Comparison of ENCODE assay signal across 10 cellular contexts in genomic region chr11:103927535-103927934, GRCh38.
A peak's percentile ranks its signal among the peaks of the same experiment; 100 is the strongest.
DNase-seq lines count a peak whose midpoint lies in the region; ATAC-seq and TF ChIP-seq lines count a peak whose summit lies in the region.
"Had no signal": no experiment of that assay in that cellular context is flagged by ENCODE, and none has a peak within 500 bp of the region (broad histone marks: within the 10 kb centered on the region; RNA-seq: fewer than 3 reads in every experiment).

No MANE protein-coding gene starts in this region.

- no peak for TF ChIP-seq POLR2A in prostate gland (IDR thresholded peaks at IDR 0.05)

- TF ChIP-seq CTCF in AG10803 (conservative IDR thresholded peaks at IDR 0.05; ENCODE audit: low read length), result peak; percentile 65
- peak; percentile 38 for TF ChIP-seq CTCF in GM20000 (IDR thresholded peaks at IDR 0.05; ENCODE audit: extremely low read depth, missing control alignments)
- TF ChIP-seq CTCF in cardiac muscle cell (IDR thresholded peaks at IDR 0.05; ENCODE audit: low read depth, low read length), result peak; percentile 42
- peak in 1 of 4 experiments; percentile 39 for TF ChIP-seq CTCF in prostate gland (IDR thresholded peaks at IDR 0.05)

- peak; percentile 58 for DNase-seq in AG10803 (ENCODE audit: low read depth)
- peak; percentile 23 for DNase-seq in GM20000 (ENCODE audit: low spot score)
- peak; percentile 23 to 67 for DNase-seq in cardiac muscle cell (ENCODE audit: low read depth in 1 of 2, low spot score in 1 of 2)
- DNase-seq in HuH-7 (ENCODE audit: low spot score), result no peak
- DNase-seq in prostate gland (ENCODE audit: low spot score), result no peak
- DNase-seq: cortex of kidney; naive thymus-derived CD8-positive, alpha-beta T cell had no signal

- H3K4me3 ChIP-seq in AG10803 (ENCODE audit: low read length), result no peak overlapping the region
- no peak overlapping the region for H3K4me3 ChIP-seq in cardiac muscle cell
- no peak overlapping the region for H3K4me3 ChIP-seq in prostate gland

- peak; percentile 74 for ATAC-seq in SK-N-SH treated with all-trans-retinoic acid at 6 μM for 48 hours
- no peak for ATAC-seq in GM19455 (IDR thresholded peaks at IDR 0.05; ENCODE audit: unreplicated experiment)
- ATAC-seq in GM19467 (IDR thresholded peaks at IDR 0.05; ENCODE audit: unreplicated experiment), result no peak
- ATAC-seq: naive thymus-derived CD8-positive, alpha-beta T cell had no signal

- H3K27ac ChIP-seq in cardiac muscle cell (peak overlapping the region; percentile 82), prostate gland (no peak overlapping the region)

- intact Hi-C loops in prostate gland (cut with DNase I), result loop anchor here (10.0 kb wide), 1 partner anchor 243 kb away; no protein-coding TSS in a partner anchor

- H3K36me3 ChIP-seq in cardiac muscle cell, result no peaks in the 10 kb centered on the region
- no peaks in the 10 kb centered on the region for H3K36me3 ChIP-seq in prostate gland

- WGBS in prostate gland, result 58% methylated on average over 2 of the region's 2 CpGs

- H3K9me3 ChIP-seq in cardiac muscle cell (ENCODE audit: low read depth) (no peaks in the 10 kb centered on the region), prostate gland (no peaks in the 10 kb centered on the region)

- peaks cover 44% of the 10 kb centered on the region for H3K4me1 ChIP-seq in cardiac muscle cell (ENCODE audit: low read depth)
- no peaks in the 10 kb centered on the region for H3K4me1 ChIP-seq in prostate gland (replicated peaks)

- no peaks in the 10 kb centered on the region for H3K27me3 ChIP-seq in cardiac muscle cell
- no peaks in the 10 kb centered on the region for H3K27me3 ChIP-seq in prostate gland (replicated peaks; ENCODE audit: insufficient read depth)

TF ChIP-seq in SK-N-SH treated with all-trans-retinoic acid at 6 μM for 48 hours, 23 proteins besides CTCF, POLR2A, EP300 and RAD21:
- TF ChIP-seq GLIS3 (CRISPR knock-in tag; IDR thresholded peaks at IDR 0.05) (no peak), ZFP3 (CRISPR knock-in tag; IDR thresholded peaks at IDR 0.05) (no peak), ZC3H10 (CRISPR knock-in tag; IDR thresholded peaks at IDR 0.05) (no peak), ZNF70 (CRISPR knock-in tag; IDR thresholded peaks at IDR 0.05) (no peak), PPARA (CRISPR knock-in tag; IDR thresholded peaks at IDR 0.05; ENCODE audit: borderline replicate concordance) (no peak), RARB (CRISPR knock-in tag; IDR thresholded peaks at IDR 0.05) (no peak), ZNF565 (CRISPR knock-in tag; conservative IDR thresholded peaks at IDR 0.05; ENCODE audit: low read depth) (no peak), SNAI2 (CRISPR knock-in tag; IDR thresholded peaks at IDR 0.05) (no peak), ARNTL (CRISPR knock-in tag; IDR thresholded peaks at IDR 0.05; ENCODE audit: borderline replicate concordance, low read depth) (no peak), ZNF8 (CRISPR knock-in tag; IDR thresholded peaks at IDR 0.05) (no peak), ZFP30 (CRISPR knock-in tag; IDR thresholded peaks at IDR 0.05) (no peak), CSDC2 (CRISPR knock-in tag; IDR thresholded peaks at IDR 0.05) (no peak), OSR1 (CRISPR knock-in tag; IDR thresholded peaks at IDR 0.05) (no peak), ISL1 (CRISPR knock-in tag; IDR thresholded peaks at IDR 0.05) (no peak), PATZ1 (CRISPR knock-in tag; IDR thresholded peaks at IDR 0.05; ENCODE audit: borderline replicate concordance) (no peak)
- TF ChIP-seq, protein P1, sequence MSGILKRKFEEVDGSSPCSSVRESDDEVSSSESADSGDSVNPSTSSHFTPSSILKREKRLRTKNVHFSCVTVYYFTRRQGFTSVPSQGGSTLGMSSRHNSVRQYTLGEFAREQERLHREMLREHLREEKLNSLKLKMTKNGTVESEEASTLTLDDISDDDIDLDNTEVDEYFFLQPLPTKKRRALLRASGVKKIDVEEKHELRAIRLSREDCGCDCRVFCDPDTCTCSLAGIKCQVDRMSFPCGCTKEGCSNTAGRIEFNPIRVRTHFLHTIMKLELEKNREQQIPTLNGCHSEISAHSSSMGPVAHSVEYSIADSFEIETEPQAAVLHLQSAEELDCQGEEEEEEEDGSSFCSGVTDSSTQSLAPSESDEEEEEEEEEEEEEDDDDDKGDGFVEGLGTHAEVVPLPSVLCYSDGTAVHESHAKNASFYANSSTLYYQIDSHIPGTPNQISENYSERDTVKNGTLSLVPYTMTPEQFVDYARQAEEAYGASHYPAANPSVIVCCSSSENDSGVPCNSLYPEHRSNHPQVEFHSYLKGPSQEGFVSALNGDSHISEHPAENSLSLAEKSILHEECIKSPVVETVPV (CRISPR knock-in tag; IDR thresholded peaks at IDR 0.05), result no peak
- TF ChIP-seq, protein P2, sequence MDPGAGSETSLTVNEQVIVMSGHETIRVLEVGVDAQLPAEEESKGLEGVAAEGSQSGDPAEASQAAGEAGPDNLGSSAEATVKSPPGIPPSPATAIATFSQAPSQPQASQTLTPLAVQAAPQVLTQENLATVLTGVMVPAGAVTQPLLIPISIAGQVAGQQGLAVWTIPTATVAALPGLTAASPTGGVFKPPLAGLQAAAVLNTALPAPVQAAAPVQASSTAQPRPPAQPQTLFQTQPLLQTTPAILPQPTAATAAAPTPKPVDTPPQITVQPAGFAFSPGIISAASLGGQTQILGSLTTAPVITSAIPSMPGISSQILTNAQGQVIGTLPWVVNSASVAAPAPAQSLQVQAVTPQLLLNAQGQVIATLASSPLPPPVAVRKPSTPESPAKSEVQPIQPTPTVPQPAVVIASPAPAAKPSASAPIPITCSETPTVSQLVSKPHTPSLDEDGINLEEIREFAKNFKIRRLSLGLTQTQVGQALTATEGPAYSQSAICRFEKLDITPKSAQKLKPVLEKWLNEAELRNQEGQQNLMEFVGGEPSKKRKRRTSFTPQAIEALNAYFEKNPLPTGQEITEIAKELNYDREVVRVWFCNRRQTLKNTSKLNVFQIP (CRISPR knock-in tag; IDR thresholded peaks at IDR 0.05; ENCODE audit: borderline replicate concordance, low read depth), result no peak
- TF ChIP-seq, protein P3, sequence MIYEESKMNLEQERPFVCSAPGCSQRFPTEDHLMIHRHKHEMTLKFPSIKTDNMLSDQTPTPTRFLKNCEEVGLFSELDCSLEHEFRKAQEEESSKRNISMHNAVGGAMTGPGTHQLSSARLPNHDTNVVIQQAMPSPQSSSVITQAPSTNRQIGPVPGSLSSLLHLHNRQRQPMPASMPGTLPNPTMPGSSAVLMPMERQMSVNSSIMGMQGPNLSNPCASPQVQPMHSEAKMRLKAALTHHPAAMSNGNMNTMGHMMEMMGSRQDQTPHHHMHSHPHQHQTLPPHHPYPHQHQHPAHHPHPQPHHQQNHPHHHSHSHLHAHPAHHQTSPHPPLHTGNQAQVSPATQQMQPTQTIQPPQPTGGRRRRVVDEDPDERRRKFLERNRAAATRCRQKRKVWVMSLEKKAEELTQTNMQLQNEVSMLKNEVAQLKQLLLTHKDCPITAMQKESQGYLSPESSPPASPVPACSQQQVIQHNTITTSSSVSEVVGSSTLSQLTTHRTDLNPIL (CRISPR knock-in tag; IDR thresholded peaks at IDR 0.05; ENCODE audit: low read depth), result no peak

Comparison
In these comparisons a context has a peak if more than half of its experiments do, and no peak if none do; other contexts are left out.
1. DNase-seq: peak in AG10803 (single experiment), GM20000 (single experiment) and cardiac muscle cell (2 of 2); none in HuH-7 (single experiment) and prostate gland (single experiment).